8 cellular contexts compared by ENCODE assay signal in the genomic region with DNA sequence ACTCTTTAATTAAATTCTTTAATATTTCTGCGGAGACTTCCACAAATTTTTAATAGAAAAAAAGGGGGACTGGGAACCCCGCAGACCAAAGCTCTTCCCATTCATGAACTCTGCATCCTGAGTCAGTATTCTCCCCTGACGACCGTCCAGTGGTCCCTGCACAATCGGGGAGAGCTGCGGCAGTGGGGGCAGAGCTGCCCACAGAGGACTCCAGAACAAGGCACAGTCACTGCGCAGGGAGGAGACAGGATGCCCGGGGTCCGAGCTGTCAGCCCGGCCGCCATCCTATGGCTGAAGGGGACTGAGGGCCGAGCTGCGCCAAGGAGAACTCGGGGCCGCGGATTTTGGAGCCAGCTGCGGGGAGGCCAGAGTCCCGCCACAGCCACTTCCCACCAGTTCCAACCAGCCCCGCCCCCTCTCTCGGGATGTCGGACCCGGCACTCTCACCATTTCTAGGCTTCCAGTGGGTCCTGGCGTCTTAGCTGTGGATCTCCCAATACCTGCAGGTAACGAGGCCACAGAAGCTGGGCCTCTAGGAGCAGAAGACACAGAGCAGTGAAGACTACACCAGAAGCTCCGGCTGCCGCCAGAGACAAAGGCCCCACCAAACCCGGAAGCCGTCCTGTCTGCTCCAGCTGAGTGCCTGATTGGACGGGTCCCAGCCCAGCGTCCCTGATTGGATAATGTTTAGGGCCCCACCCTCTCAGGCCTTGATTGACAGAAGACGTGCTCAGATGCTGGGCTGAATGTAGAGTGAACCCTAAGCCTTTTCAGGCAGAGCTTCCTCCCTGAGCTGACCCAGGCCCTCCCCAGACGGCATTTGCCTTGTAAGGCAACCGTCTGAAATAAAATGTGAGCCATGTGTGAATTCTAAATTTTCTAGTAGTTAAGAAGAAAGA. TPM values are rescaled to one million over a fixed set of nuclear protein-coding genes. Genes with fewer than 3 reads are reported as not detected.
DNase-seq lines count a peak whose midpoint lies in the region; ATAC-seq and TF ChIP-seq lines count a peak whose summit lies in the region.

A gene with protein sequence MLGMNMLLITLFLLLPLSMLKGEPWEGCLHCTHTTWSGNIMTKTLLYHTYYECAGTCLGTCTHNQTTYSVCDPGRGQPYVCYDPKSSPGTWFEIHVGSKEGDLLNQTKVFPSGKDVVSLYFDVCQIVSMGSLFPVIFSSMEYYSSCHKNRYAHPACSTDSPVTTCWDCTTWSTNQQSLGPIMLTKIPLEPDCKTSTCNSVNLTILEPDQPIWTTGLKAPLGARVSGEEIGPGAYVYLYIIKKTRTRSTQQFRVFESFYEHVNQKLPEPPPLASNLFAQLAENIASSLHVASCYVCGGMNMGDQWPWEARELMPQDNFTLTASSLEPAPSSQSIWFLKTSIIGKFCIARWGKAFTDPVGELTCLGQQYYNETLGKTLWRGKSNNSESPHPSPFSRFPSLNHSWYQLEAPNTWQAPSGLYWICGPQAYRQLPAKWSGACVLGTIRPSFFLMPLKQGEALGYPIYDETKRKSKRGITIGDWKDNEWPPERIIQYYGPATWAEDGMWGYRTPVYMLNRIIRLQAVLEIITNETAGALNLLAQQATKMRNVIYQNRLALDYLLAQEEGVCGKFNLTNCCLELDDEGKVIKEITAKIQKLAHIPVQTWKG (minus strand): TSS at position 594 of the 899 bp plus-strand sequence. CDS start 13,661 bp downstream, outside the sequence.

- peaks cover 0 to 3% (median 0%) of the 10 kb centered on the region in 9 donors for H3K36me3 ChIP-seq in heart left ventricle

- no peak for TF ChIP-seq CTCF in GM12864 (IDR thresholded peaks at IDR 0.05; ENCODE audit: low read depth, low read length, missing control alignments)
- TF ChIP-seq CTCF in heart left ventricle (IDR thresholded peaks at IDR 0.05), result no peak
- TF ChIP-seq CTCF in type B pancreatic cell (conservative IDR thresholded peaks at IDR 0.05), result no peak

- WGBS in adipose tissue, 3 donors, result 0 to 1% (median 0%) methylated on average over 33 of the region's 33 CpGs
- 1 to 12% (median 1%) methylated on average over 26 to 33 of the region's 33 CpGs for WGBS in heart left ventricle, 4 donors

- intact Hi-C loops in heart left ventricle (cut with DNase I), result loop anchor here in 3 of 10 donors (2.0 kb wide), 2 partner anchors 30 to 32 kb away; no protein-coding TSS in a partner anchor

- peak; percentile 87 to 98 for TF ChIP-seq POLR2A in heart left ventricle (IDR thresholded peaks at IDR 0.05)

- peaks cover 0 to 49% (median 23%) of the 10 kb centered on the region in 12 donors for H3K4me1 ChIP-seq in heart left ventricle

- H3K27ac ChIP-seq in adipose tissue (ENCODE audit: low read depth, low read length) (peak within 1 kb of the TSS; percentile 75), heart left ventricle (peak within 1 kb of the TSS; percentile 44 to 93 (median 84))

- H3K27me3 Mint-ChIP-seq in type B pancreatic cell, result no peaks in the 10 kb centered on the region

- ATAC-seq in HG02678 (IDR thresholded peaks at IDR 0.05; ENCODE audit: unreplicated experiment) (peak; percentile 99), heart left ventricle (peak; percentile 99 to 100 (median 100))

- H3K4me1 Mint-ChIP-seq in type B pancreatic cell (ENCODE audit: unreplicated experiment), result peaks cover 23% of the 10 kb centered on the region

- peak within 1 kb of the TSS; percentile 96 for H3K27ac Mint-ChIP-seq in type B pancreatic cell

- H3K4me3 Mint-ChIP-seq in type B pancreatic cell, result peak within 1 kb of the TSS; percentile 98

- H3K4me3 ChIP-seq in GM12864 (ENCODE audit: low read depth, low read length), result peak within 1 kb of the TSS; percentile 77
- H3K4me3 ChIP-seq in heart left ventricle, result peak within 1 kb of the TSS; percentile 60 to 90 (median 78)

- no peaks in the 10 kb centered on the region for H3K27me3 ChIP-seq in heart left ventricle

- H3K9me3 Mint-ChIP-seq in type B pancreatic cell, result peaks cover 19% of the 10 kb centered on the region

- H3K36me3 Mint-ChIP-seq in type B pancreatic cell, result peaks cover 36% of the 10 kb centered on the region

- H3K9me3 ChIP-seq in heart left ventricle, result peaks cover 0 to 4% (median 0%) of the 10 kb centered on the region in 12 donors

- DNase-seq in GM12864 (ENCODE audit: low read depth), result peak; percentile 95
- DNase-seq in NCI-H1417 treated with DMSO at 0.1 percent for 48 hours (lab: John Stamatoyannopoulos, UW), result peak; percentile 87
- peak; percentile 98 for DNase-seq in SW480 (ENCODE audit: low spot score)
- peak; percentile 96 to 98 (median 97) for DNase-seq in heart left ventricle
- DNase-seq in pons (ENCODE audit: low spot score), result peak; percentile 99
- peak; percentile 88 for DNase-seq in type B pancreatic cell (ENCODE audit: extremely low spot score, unreplicated experiment)

RNA-seq across cellular contexts. Expression of the gene that starts here (rescaled TPM):
- polyA plus RNA-seq in adipose tissue, result 10 to 100 TPM in 1 of 3 donors, 1 to 10 TPM in 2; 5.4 to 44.7 (median 8.5) TPM
- 10 to 100 TPM in 3 of 9 donors, 1 to 10 TPM in 6; 2.8 to 13.0 (median 7.4) TPM for total RNA-seq in heart left ventricle
- polyA plus RNA-seq in heart left ventricle, result 1 to 10 TPM; 3.0 to 3.3 TPM
- total RNA-seq in type B pancreatic cell (ENCODE audit: low replicate concordance), result 22.9 and 31.6 TPM in 2 replicates

Comparison
In these comparisons a context has a peak if more than half of its experiments do, and no peak if none do; other contexts are left out.
1. Peak in every context shown above with its lines: DNase-seq, ATAC-seq, H3K4me3 ChIP-seq and H3K27ac ChIP-seq.